8 cellular contexts compared by ENCODE assay signal in the genomic region with DNA sequence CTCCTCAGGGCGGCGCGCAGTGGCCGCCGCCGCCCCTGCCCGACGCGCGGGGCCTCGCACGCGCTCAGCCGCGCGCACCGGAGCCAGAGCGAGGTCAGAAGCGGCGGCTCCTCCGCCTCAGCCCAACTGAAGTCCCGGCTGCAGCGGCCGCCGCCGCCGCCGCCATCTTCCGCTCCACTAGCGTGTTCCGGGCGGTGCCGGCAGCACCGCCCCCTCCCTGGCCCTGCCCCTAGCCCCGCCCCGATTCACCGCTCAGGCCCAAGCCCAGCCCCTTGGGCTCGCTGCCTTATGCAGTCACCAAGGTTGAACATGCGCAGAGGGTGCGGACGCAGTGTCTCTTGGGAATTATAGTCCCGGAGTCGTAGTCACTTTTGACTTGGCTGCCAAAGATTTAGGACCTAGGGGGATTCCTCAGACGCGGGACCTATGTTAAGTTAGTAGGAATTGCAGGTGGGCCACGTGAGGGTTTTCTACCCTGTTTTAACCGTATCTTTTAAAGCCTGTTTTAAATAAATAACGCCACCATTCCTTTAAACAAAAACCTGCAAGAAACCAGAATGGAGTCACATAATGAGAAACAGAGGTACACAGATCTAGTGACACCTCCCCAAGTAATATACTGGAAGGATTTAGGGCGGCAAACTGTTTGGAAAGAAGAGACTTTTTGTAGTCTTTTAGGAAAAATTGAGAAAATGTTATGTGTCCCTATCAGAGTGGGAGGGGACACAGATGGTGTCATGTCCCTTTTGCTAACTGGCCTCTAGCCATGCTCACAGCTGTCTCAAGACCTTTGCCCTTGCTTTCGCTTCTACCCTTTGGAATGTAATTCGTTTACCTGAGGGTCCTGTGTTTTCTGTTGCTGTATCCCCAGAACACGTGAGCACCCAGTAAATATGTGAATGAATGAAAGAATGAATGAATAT. TPM values are rescaled to one million over a fixed set of nuclear protein-coding genes. Genes with fewer than 3 reads are reported as not detected.
DNase-seq lines count a peak whose midpoint lies in the region; ATAC-seq, FAIRE-seq and TF ChIP-seq lines count a peak whose summit lies in the region.

TSS of gene PPTC7 (minus strand) at position 182 of the 923 bp plus-strand sequence. CDS start 287 bp downstream, outside the sequence.

- TF ChIP-seq POLR2A in HepG2 (IDR thresholded peaks at IDR 0.05; ENCODE audit: insufficient read depth in 1 of 2, low read depth in 2 of 2, low read length in 2 of 2) = peak; percentile 70 to 77

- H3K4me3 ChIP-seq in HepG2 (replicated peaks in 1 of 3; ENCODE audit: insufficient read depth in 1 of 3, low read depth in 2 of 3, low read length in 3 of 3) = peak within 1 kb of the TSS; percentile 72 to 98 (median 95)

- H3K27me3 Mint-ChIP-seq in CD14-positive monocyte (ENCODE audit: low read depth in 3 of 3) = peaks cover 0 to 10% (median 0%) of the 10 kb centered on the region in 3 donors

- H4K20me1 ChIP-seq in HepG2 (ENCODE audit: insufficient read depth, low read length) = peaks cover 25% of the 10 kb centered on the region

- TF ChIP-seq EP300 in HepG2 (IDR thresholded peaks at IDR 0.05; ENCODE audit: low read depth in 2 of 2, low read length in 2 of 2) (no peak; a peak in 1 of 4 replicates), HepG2 (CRISPR knock-in tag; IDR thresholded peaks at IDR 0.05; ENCODE audit: borderline replicate concordance) (no peak)

- no peaks in the 10 kb centered on the region; a peak in 1 of 5 replicates for H3K27me3 ChIP-seq in HepG2 (ENCODE audit: control insufficient read depth in 1 of 2, insufficient read depth in 2 of 2, low read length in 2 of 2)

- POLR2A ChIA-PET in HepG2 (lab: Yijun Ruan, JAX) = interaction anchor here (1.6 kb wide), 1 partner anchor 115 kb away, joined by 4 read pairs; the partner anchor contains the start of genes FAM216A and GPN3

- TF ChIP-seq CTCF in CD14-positive monocyte (IDR thresholded peaks at IDR 0.05) = no peak
- no peak for TF ChIP-seq CTCF in HepG2 (CRISPR knock-in tag; IDR thresholded peaks at IDR 0.05)

- peaks cover 59% of the 10 kb centered on the region for H3K4me1 ChIP-seq in HepG2 (ENCODE audit: insufficient read depth, low read length)

- in situ Hi-C loops in HepG2 (cut with HindIII; ENCODE audit: extremely low pct_ligation_motif_present, low pct_unique_long_range_greater_than_20kb) = loop anchor here (25.0 kb wide), 1 partner anchor 471 kb away; the partner anchor contains the start of gene IFT81

- H3K4me2 ChIP-seq in HepG2 (ENCODE audit: low read depth, low read length) = peak within 1 kb of the TSS; percentile 92

- H3K9me3 ChIP-seq in HepG2 (ENCODE audit: low read length) = no peaks in the 10 kb centered on the region

- ATAC-seq in GM19397 (IDR thresholded peaks at IDR 0.05; ENCODE audit: unreplicated experiment) (peak; percentile 87), HG03571 (IDR thresholded peaks at IDR 0.05; ENCODE audit: unreplicated experiment) (peak; percentile 75), HepG2 (peak; percentile 96)

- H3K4me3 Mint-ChIP-seq in CD14-positive monocyte = peak within 1 kb of the TSS; percentile 97 to 98

- intact Hi-C loops in CD14-positive monocyte (cut with micrococcal nuclease) = no loop called here
- intact Hi-C loops in HepG2 (cut with micrococcal nuclease; ENCODE audit: unreplicated experiment) = no loop called here

- peaks cover 0 to 2% (median 0%) of the 10 kb centered on the region in 7 donors for H3K9me3 Mint-ChIP-seq in CD14-positive monocyte

- peak; percentile 95 for DNase-seq in CD14-positive monocyte (ENCODE audit: low spot score)
- DNase-seq in NCI-H82 (lab: John Stamatoyannopoulos, UW) = peak; percentile 99
- DNase-seq in activated CD4-positive, alpha-beta T cell treated with anti-CD3 and anti-CD28 coated beads, Interleukin-2, amount 50 U/mL, for 48 hours = peak; percentile 98
- peak; percentile 98 for DNase-seq in dermis blood vessel endothelial cell
- DNase-seq in HepG2 (ENCODE audit: low spot score) = peak; percentile 92
- peak; percentile 96 to 97 for DNase-seq in stimulated activated CD4-positive, alpha-beta T cell treated with anti-CD3 and anti-CD28 coated beads, Interleukin-2, amount 100 ng/mL, for 48 hours

- TF ChIP-seq RAD21 in HepG2 (CRISPR knock-in tag; IDR thresholded peaks at IDR 0.05) = no peak

- peak within 1 kb of the TSS; percentile 90 for H3K9ac ChIP-seq in HepG2 (ENCODE audit: insufficient read depth, low read depth, low read length)

- H3K27ac ChIP-seq in HepG2 (ENCODE audit: extremely low read length, insufficient read depth, low read length) = peak within 1 kb of the TSS; percentile 73

- H3K36me3 ChIP-seq in HepG2 (replicated peaks in 1 of 2; ENCODE audit: control insufficient read depth in 1 of 2, insufficient read depth in 2 of 2, low read length in 2 of 2) = no peaks in the 10 kb centered on the region; a peak in 1 of 5 replicates

- peak within 1 kb of the TSS; percentile 86 to 95 (median 91) for H3K27ac Mint-ChIP-seq in CD14-positive monocyte

- peaks cover 64% of the 10 kb centered on the region for H3K4me1 Mint-ChIP-seq in CD14-positive monocyte

- H2AFZ ChIP-seq in HepG2 (ENCODE audit: low read length) = peak within 1 kb of the TSS; percentile 45

- WGBS in HepG2 (ENCODE audit: low lambda C conversion rate) = under 1% methylated on average over 30 of the region's 52 CpGs

- CTCF ChIA-PET in HepG2 (lab: Yijun Ruan, JAX; ENCODE audit: low intra/inter-chr PET ratio, low total read pairs) = no interaction called here

- H3K36me3 Mint-ChIP-seq in CD14-positive monocyte = peaks cover 9 to 14% of the 10 kb centered on the region in 2 donors

- H3K79me2 ChIP-seq in HepG2 (ENCODE audit: insufficient read depth, low read length) = peaks cover 45% of the 10 kb centered on the region

- no TSS peak for BruUV-seq in HepG2 (replicated peaks; lab: Mats Ljungman, UMichigan)

- peak; percentile 59 for FAIRE-seq in HepG2 (lab: Jason Lieb, UNC)

TF ChIP-seq in HepG2, 621 proteins besides CTCF, POLR2A, EP300 and RAD21 (continues in another document):
- TF ChIP-seq ZNF672 (CRISPR knock-in tag; IDR thresholded peaks at IDR 0.05) (no peak), NFKB2 (CRISPR knock-in tag; IDR thresholded peaks at IDR 0.05; ENCODE audit: borderline replicate concordance) (no peak), EED (CRISPR knock-in tag; IDR thresholded peaks at IDR 0.05) (no peak), ZNF12 (CRISPR knock-in tag; IDR thresholded peaks at IDR 0.05) (no peak), ZSCAN22 (CRISPR knock-in tag; IDR thresholded peaks at IDR 0.05) (no peak), RXRA (CRISPR knock-in tag; IDR thresholded peaks at IDR 0.05) (no peak), ZNF775 (CRISPR knock-in tag; IDR thresholded peaks at IDR 0.05; ENCODE audit: borderline replicate concordance) (no peak), MTF2 (CRISPR knock-in tag; IDR thresholded peaks at IDR 0.05; ENCODE audit: borderline replicate concordance) (no peak), GABPB1 (CRISPR knock-in tag; IDR thresholded peaks at IDR 0.05) (peak; percentile 36)
- TF ChIP-seq, protein P1, sequence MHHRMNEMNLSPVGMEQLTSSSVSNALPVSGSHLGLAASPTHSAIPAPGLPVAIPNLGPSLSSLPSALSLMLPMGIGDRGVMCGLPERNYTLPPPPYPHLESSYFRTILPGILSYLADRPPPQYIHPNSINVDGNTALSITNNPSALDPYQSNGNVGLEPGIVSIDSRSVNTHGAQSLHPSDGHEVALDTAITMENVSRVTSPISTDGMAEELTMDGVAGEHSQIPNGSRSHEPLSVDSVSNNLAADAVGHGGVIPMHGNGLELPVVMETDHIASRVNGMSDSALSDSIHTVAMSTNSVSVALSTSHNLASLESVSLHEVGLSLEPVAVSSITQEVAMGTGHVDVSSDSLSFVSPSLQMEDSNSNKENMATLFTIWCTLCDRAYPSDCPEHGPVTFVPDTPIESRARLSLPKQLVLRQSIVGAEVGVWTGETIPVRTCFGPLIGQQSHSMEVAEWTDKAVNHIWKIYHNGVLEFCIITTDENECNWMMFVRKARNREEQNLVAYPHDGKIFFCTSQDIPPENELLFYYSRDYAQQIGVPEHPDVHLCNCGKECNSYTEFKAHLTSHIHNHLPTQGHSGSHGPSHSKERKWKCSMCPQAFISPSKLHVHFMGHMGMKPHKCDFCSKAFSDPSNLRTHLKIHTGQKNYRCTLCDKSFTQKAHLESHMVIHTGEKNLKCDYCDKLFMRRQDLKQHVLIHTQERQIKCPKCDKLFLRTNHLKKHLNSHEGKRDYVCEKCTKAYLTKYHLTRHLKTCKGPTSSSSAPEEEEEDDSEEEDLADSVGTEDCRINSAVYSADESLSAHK (CRISPR knock-in tag; IDR thresholded peaks at IDR 0.05; ENCODE audit: borderline replicate concordance) = no peak

RNA-seq across cellular contexts. Expression of gene PPTC7, which starts in this region (rescaled TPM):
- 10 to 100 TPM; 11.6 to 15.1 TPM for polyA plus RNA-seq in CD14-positive monocyte
- total RNA-seq in dermis blood vessel endothelial cell = 9.0 and 13.3 TPM in 2 replicates
- 4.8 and 8.5 TPM in 2 replicates for total RNA-seq in HepG2 (2016; rRNA removed; fragmentation: Illumina TruSeq; extraction: Trizol)
- total RNA-seq in HepG2 (2016; cell fraction: cytosol; rRNA removed; fragmentation: Illumina TruSeq; extraction: Trizol; ENCODE audit: low read depth) = 1.6 and 1.9 TPM in 2 replicates
- 4.2 and 8.0 TPM in 2 replicates for total RNA-seq in HepG2 (2016; cell fraction: insoluble cytoplasmic fraction; rRNA removed; fragmentation: Illumina TruSeq; extraction: Trizol)
- 6.4 and 7.5 TPM in 2 replicates for total RNA-seq in HepG2 (2016; cell fraction: membrane; rRNA removed; fragmentation: Illumina TruSeq; extraction: Trizol)
- total RNA-seq in HepG2 (2016; cell fraction: nucleus; rRNA removed; fragmentation: Illumina TruSeq; extraction: Trizol) = 12.1 and 12.8 TPM in 2 replicates
- 10.6 and 12.3 TPM in 2 replicates for polyA plus RNA-seq in HepG2 (2011; rRNA removed)
- polyA plus RNA-seq in HepG2 (2011; cell fraction: cytosol; rRNA removed) = 5.4 and 8.1 TPM in 2 replicates
- polyA plus RNA-seq in HepG2 (2011; cell fraction: nucleus; rRNA removed) = 6.7 and 6.8 TPM in 2 replicates
- polyA plus RNA-seq in HepG2 (2012) = 10.9 and 11.6 TPM in 2 replicates
- 0.76 and 0.94 TPM in 2 replicates for polyA plus RNA-seq in HepG2 (2016; cell fraction: cytosol; fragmentation: Illumina TruSeq; extraction: Trizol; ENCODE audit: low read depth)
- 18.5 and 19.8 TPM in 2 replicates for polyA plus RNA-seq in HepG2 (2016; cell fraction: insoluble cytoplasmic fraction; fragmentation: Illumina TruSeq; extraction: Trizol; ENCODE audit: low read depth)
- polyA plus RNA-seq in HepG2 (2016; cell fraction: membrane; fragmentation: Illumina TruSeq; extraction: Trizol; ENCODE audit: low read depth) = 5.2 and 6.2 TPM in 2 replicates
- 20.2 and 21.2 TPM in 2 replicates for polyA plus RNA-seq in HepG2 (2016; cell fraction: nucleus; fragmentation: Illumina TruSeq; extraction: Trizol; ENCODE audit: insufficient read depth, low read depth)
- 44.4 and 46.8 TPM in 2 replicates for polyA minus RNA-seq in HepG2 (2011; rRNA and poly(A)+ RNA removed; ENCODE audit: low replicate concordance)
- 10.9 and 11.6 TPM in 2 replicates for polyA minus RNA-seq in HepG2 (2011; cell fraction: cytosol; rRNA and poly(A)+ RNA removed)
- 23.0 and 23.1 TPM in 2 replicates for polyA minus RNA-seq in HepG2 (2011; cell fraction: nucleus; rRNA and poly(A)+ RNA removed)

Comparison
In these comparisons a context has a peak if more than half of its experiments do, and no peak if none do; other contexts are left out.
1. Peak in every context shown above with its lines: DNase-seq, ATAC-seq, H3K4me3 ChIP-seq and H3K27ac ChIP-seq.